ENCODE assay signal across 33 cellular contexts in the genomic region with DNA sequence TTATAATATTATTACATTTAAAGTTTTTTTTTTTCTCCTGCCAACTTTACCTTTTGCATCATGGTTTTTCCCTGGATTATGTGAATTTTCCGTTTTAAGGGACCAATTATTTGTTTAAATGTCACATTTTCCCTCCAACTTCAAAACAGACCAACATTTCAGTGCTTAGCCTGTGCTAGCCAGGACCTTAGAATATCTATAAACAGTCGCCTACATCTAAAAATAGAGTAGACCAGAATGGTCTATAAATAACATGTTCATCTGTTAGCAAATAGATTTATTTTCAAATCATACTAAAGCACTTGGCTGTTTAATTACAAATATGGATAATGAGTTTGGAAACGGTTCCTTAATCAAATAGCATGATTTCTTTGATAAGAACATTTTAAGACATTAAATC.
"Had no signal": no experiment of that assay in that cellular context is flagged by ENCODE, and none has a peak within 500 bp of the region (broad histone marks: within the 10 kb centered on the region; RNA-seq: fewer than 3 reads in every experiment).

No MANE protein-coding gene starts in this region.

- H3K9me3 Mint-ChIP-seq: activated CD4-positive, alpha-beta memory T cell treated with anti-CD3 and anti-CD28 coated beads, Interleukin-2, amount 10 ng/mL, durations not matched to agents 7 days and 5 days; activated naive CD4-positive, alpha-beta T cell treated with anti-CD3 and anti-CD28 coated beads, Interleukin-2, amount 10 ng/mL, durations not matched to agents 7 days and 5 days; brain had no signal

- H3K4me1 Mint-ChIP-seq: activated CD4-positive, alpha-beta memory T cell treated with anti-CD3 and anti-CD28 coated beads, Interleukin-2, amount 10 ng/mL, durations not matched to agents 7 days and 5 days; activated CD8-positive, alpha-beta memory T cell treated with anti-CD3 and anti-CD28 coated beads, Interleukin-2, amount 10 ng/mL, durations not matched to agents 7 days and 5 days; activated naive CD4-positive, alpha-beta T cell treated with anti-CD3 and anti-CD28 coated beads, Interleukin-2, amount 10 ng/mL, durations not matched to agents 7 days and 5 days; activated naive CD8-positive, alpha-beta T cell treated with anti-CD3 and anti-CD28 coated beads, Interleukin-2, amount 50 U/mL, for 24 hours had no signal

- H3K36me3 ChIP-seq: WERI-Rb-1 had no signal

- H3K36me3 Mint-ChIP-seq: activated CD8-positive, alpha-beta memory T cell treated with anti-CD3 and anti-CD28 coated beads, Interleukin-2, amount 10 ng/mL, durations not matched to agents 7 days and 5 days; activated naive CD4-positive, alpha-beta T cell treated with anti-CD3 and anti-CD28 coated beads, Interleukin-2, amount 10 ng/mL, durations not matched to agents 7 days and 5 days; activated naive CD8-positive, alpha-beta T cell had no signal

- H3K9me3 ChIP-seq: SJCRH30 had no signal

- DNase-seq: activated CD4-positive, alpha-beta memory T cell treated with anti-CD3 and anti-CD28 coated beads, Interleukin-2, amount 10 ng/mL, durations not matched to agents 7 days and 5 days; activated CD4-positive, alpha-beta T cell treated with anti-CD3 and anti-CD28 coated beads for 1 hour; activated CD4-positive, alpha-beta T cell treated with anti-CD3 and anti-CD28 coated beads for 48 hours; activated CD4-positive, CD25-positive, alpha-beta regulatory T cell; activated CD8-positive, alpha-beta memory T cell treated with anti-CD3 and anti-CD28 coated beads for 24 hours; activated CD8-positive, alpha-beta memory T cell treated with anti-CD3 and anti-CD28 coated beads, Interleukin-2, amount 10 ng/mL, durations not matched to agents 7 days and 5 days; activated CD8-positive, alpha-beta memory T cell treated with anti-CD3 and anti-CD28 coated beads, Interleukin-2, amount 50 U/mL, for 48 hours; activated effector memory CD4-positive, alpha-beta T cell treated with Interleukin-2 at 50 U/mL for 16 hours; activated naive CD4-positive, alpha-beta T cell treated with anti-CD3 and anti-CD28 coated beads, Interleukin-2, amount 10 ng/mL, durations not matched to agents 7 days and 5 days; activated naive CD8-positive, alpha-beta T cell treated with anti-CD3 and anti-CD28 coated beads, Interleukin-2, amount 50 U/mL, for 24 hours; activated T-cell treated with anti-CD3 and anti-CD28 coated beads, Interleukin-2, amount 50 U/mL, for 48 hours; anterior cingulate cortex; NCI-H1092 treated with DMSO at 0.1 percent for 48 hours; NCI-H1417; NCI-H146; NCI-H187; NCI-H2029 treated with DMSO at 0.1 percent for 48 hours; NCI-H2107; NCI-H2171; NCI-H510A; NCI-H526; NCI-H748 treated with DMSO at 0.1 percent for 48 hours; NK-92 treated with Interleukin-12 subunit alpha and Interleukin-12 subunit beta, amount 100 ng/mL, for 24 hours; PC-9; SHP77; SJCRH30; T1000; WERI-Rb-1 had no signal

- ATAC-seq: activated CD8-positive, alpha-beta memory T cell treated with anti-CD3 and anti-CD28 coated beads, Interleukin-2, amount 10 ng/mL, durations not matched to agents 7 days and 5 days; activated naive CD8-positive, alpha-beta T cell treated with anti-CD3 and anti-CD28 coated beads, Interleukin-2, amount 50 U/mL, for 24 hours; K562 had no signal

- H3K4me3 ChIP-seq: K562, PC-9, SJCRH30, SK-N-MC had no signal

- H3K4me3 Mint-ChIP-seq: activated CD4-positive, alpha-beta memory T cell treated with anti-CD3 and anti-CD28 coated beads, Interleukin-2, amount 10 ng/mL, durations not matched to agents 7 days and 5 days; activated CD8-positive, alpha-beta memory T cell treated with anti-CD3 and anti-CD28 coated beads, Interleukin-2, amount 10 ng/mL, durations not matched to agents 7 days and 5 days; activated naive CD4-positive, alpha-beta T cell treated with anti-CD3 and anti-CD28 coated beads, Interleukin-2, amount 10 ng/mL, durations not matched to agents 7 days and 5 days; activated naive CD8-positive, alpha-beta T cell; activated naive CD8-positive, alpha-beta T cell treated with anti-CD3 and anti-CD28 coated beads, Interleukin-2, amount 50 U/mL, for 24 hours; brain had no signal

- H3K27me3 Mint-ChIP-seq: activated CD4-positive, alpha-beta memory T cell treated with anti-CD3 and anti-CD28 coated beads, Interleukin-2, amount 10 ng/mL, durations not matched to agents 7 days and 5 days; activated CD8-positive, alpha-beta memory T cell treated with anti-CD3 and anti-CD28 coated beads, Interleukin-2, amount 10 ng/mL, durations not matched to agents 7 days and 5 days; activated naive CD4-positive, alpha-beta T cell treated with anti-CD3 and anti-CD28 coated beads, Interleukin-2, amount 10 ng/mL, durations not matched to agents 7 days and 5 days; activated naive CD8-positive, alpha-beta T cell treated with anti-CD3 and anti-CD28 coated beads, Interleukin-2, amount 50 U/mL, for 24 hours; brain had no signal

- H3K27ac ChIP-seq: PC-9, RWPE1, SJCRH30, SK-N-MC, WERI-Rb-1 had no signal

- H3K27me3 ChIP-seq: SJCRH30 had no signal

- H3K27ac Mint-ChIP-seq: activated CD4-positive, alpha-beta memory T cell treated with anti-CD3 and anti-CD28 coated beads, Interleukin-2, amount 10 ng/mL, durations not matched to agents 7 days and 5 days; activated CD8-positive, alpha-beta memory T cell treated with anti-CD3 and anti-CD28 coated beads, Interleukin-2, amount 10 ng/mL, durations not matched to agents 7 days and 5 days; activated naive CD4-positive, alpha-beta T cell treated with anti-CD3 and anti-CD28 coated beads, Interleukin-2, amount 10 ng/mL, durations not matched to agents 7 days and 5 days; activated naive CD8-positive, alpha-beta T cell; activated naive CD8-positive, alpha-beta T cell treated with anti-CD3 and anti-CD28 coated beads, Interleukin-2, amount 50 U/mL, for 24 hours; brain had no signal
